ENCODE assay signal across 14 cellular contexts in genomic region chr9:81656871-81657337, GRCh38. TPM values are rescaled to one million over a fixed set of nuclear protein-coding genes. Genes with fewer than 3 reads are reported as not detected.
A peak's percentile ranks its signal among the peaks of the same experiment; 100 is the strongest.
DNase-seq lines count a peak whose midpoint lies in the region; ATAC-seq and TF ChIP-seq lines count a peak whose summit lies in the region.
"Had no signal": no experiment of that assay in that cellular context is flagged by ENCODE, and none has a peak within 500 bp of the region (broad histone marks: within the 10 kb centered on the region; RNA-seq: fewer than 3 reads in every experiment).

No MANE protein-coding gene starts in this region.

- ATAC-seq in PC-3 = peak; percentile 67

- H4K20me1 ChIP-seq in PC-3 (ENCODE audit: low read length) = 0 out of 2 replicates have a peak, but pooled peaks cover 7% of the 10 kb centered on the region

- peak overlapping the region; percentile 33 for H3K27ac ChIP-seq in PC-3 (ENCODE audit: low read length)
- no peak overlapping the region for H3K27ac ChIP-seq in liver (ENCODE audit: low read depth in 1 of 2, low read length in 2 of 2)
- H3K27ac ChIP-seq in neuronal stem cell (replicated peaks; ENCODE audit: low read length) = no peak overlapping the region
- H3K27ac ChIP-seq: BLaER1 had no signal

- H2BK12ac ChIP-seq in neuronal stem cell (ENCODE audit: low read length) = no peak overlapping the region

- H3K9me3 ChIP-seq in Caco-2 = no peaks in the 10 kb centered on the region
- no peaks in the 10 kb centered on the region for H3K9me3 ChIP-seq in PC-3 (ENCODE audit: low read length)
- no peaks in the 10 kb centered on the region for H3K9me3 ChIP-seq in liver (ENCODE audit: control insufficient read depth in 4 of 4, low read length in 3 of 4)
- H3K9me3 ChIP-seq in neuronal stem cell (replicated peaks in 1 of 2; ENCODE audit: control insufficient read depth in 2 of 2, insufficient read depth in 1 of 2, low read depth in 1 of 2, low read length in 2 of 2) = peaks cover 0 to 3% of the 10 kb centered on the region in 2 donors

- no peak overlapping the region for H3K4ac ChIP-seq in neuronal stem cell (ENCODE audit: low read length)

- DNase-seq in Caco-2 = peak in 1 of 2 experiments; percentile 13
- DNase-seq in HT-29 (ENCODE audit: low spot score) = peak; percentile 62
- peak; percentile 78 for DNase-seq in PC-3
- DNase-seq in lower leg skin (ENCODE audit: low spot score in 2 of 2) = no peak
- DNase-seq in activated effector memory CD4-positive, alpha-beta T cell treated with Interleukin-2 at 50 U/mL for 16 hours = no peak
- no peak for DNase-seq in neuronal stem cell (ENCODE audit: low spot score)
- DNase-seq: CD8-positive, alpha-beta memory T cell; MV-4-11; NCI-H1417 treated with DMSO at 0.1 percent for 48 hours; NCI-H2081; NCI-H510A treated with DMSO at 0.1 percent for 48 hours; Right ventricle myocardium superior had no signal

- H3K79me1 ChIP-seq in neuronal stem cell (ENCODE audit: low read depth, low read length) = peaks cover 8% of the 10 kb centered on the region

- POLR2A ChIA-PET in Caco-2 (lab: Charles Lee) = no interaction called here
- POLR2A ChIA-PET in PC-3 (lab: Charles Lee; ENCODE audit: unreplicated experiment) = no interaction called here

- BruUV-seq in Caco-2 (replicated peaks; lab: Mats Ljungman, UMichigan) (no TSS peak), PC-3 (replicated peaks; lab: Mats Ljungman, UMichigan) (no TSS peak)

- H3K27me3 Mint-ChIP-seq in Caco-2 (ENCODE audit: insufficient read depth, unreplicated experiment) = no peaks in the 10 kb centered on the region
- H3K27me3 Mint-ChIP-seq: CD8-positive, alpha-beta memory T cell had no signal

- no peak overlapping the region for H3K27ac Mint-ChIP-seq in Caco-2 (ENCODE audit: unreplicated experiment)

- H3K14ac ChIP-seq in neuronal stem cell (ENCODE audit: low read length) = no peak overlapping the region

- no peak overlapping the region for H3K18ac ChIP-seq in neuronal stem cell (ENCODE audit: low read length)

- H3K23ac ChIP-seq in neuronal stem cell (ENCODE audit: low read depth, low read length, poor library complexity) = no peak overlapping the region

- H2BK15ac ChIP-seq in neuronal stem cell (ENCODE audit: low read length) = no peak overlapping the region

- H3K79me2 ChIP-seq in PC-3 (ENCODE audit: low read length) = peaks cover 71% of the 10 kb centered on the region

- H4K8ac ChIP-seq in neuronal stem cell (ENCODE audit: low read depth, low read length) = no peak overlapping the region

- H2AK5ac ChIP-seq in neuronal stem cell (ENCODE audit: low read depth, low read length) = no peak overlapping the region

- H2BK5ac ChIP-seq in neuronal stem cell (ENCODE audit: low read length) = no peak overlapping the region

- TF ChIP-seq RAD21 in liver (IDR thresholded peaks at IDR 0.05) = no peak

- TF ChIP-seq POLR2A in lower leg skin (IDR thresholded peaks at IDR 0.05) = no peak

- no peaks in the 10 kb centered on the region for H3K36me3 ChIP-seq in Caco-2 (ENCODE audit: control insufficient read depth, insufficient read depth, low read length)
- H3K36me3 ChIP-seq in PC-3 (ENCODE audit: low read depth, low read length) = peaks cover 20% of the 10 kb centered on the region
- peaks cover 2 to 16% (median 3%) of the 10 kb centered on the region in 4 donors for H3K36me3 ChIP-seq in liver (ENCODE audit: control insufficient read depth in 4 of 4, insufficient read depth in 3 of 4, low read depth in 1 of 4, low read length in 3 of 4)
- H3K36me3 ChIP-seq in neuronal stem cell (replicated peaks in 1 of 2; ENCODE audit: control insufficient read depth in 2 of 2, insufficient read depth in 2 of 2, low read length in 2 of 2) = peaks cover 0 to 16% of the 10 kb centered on the region in 2 donors

- no peaks in the 10 kb centered on the region for H3K9me3 Mint-ChIP-seq in Caco-2 (ENCODE audit: unreplicated experiment)
- H3K9me3 Mint-ChIP-seq: CD8-positive, alpha-beta memory T cell had no signal

- TF ChIP-seq CTCF in Caco-2 (IDR thresholded peaks at IDR 0.05; ENCODE audit: insufficient read depth in 1 of 2, low read depth in 1 of 2, low read length in 1 of 2, severe bottlenecking in 1 of 2, unreplicated experiment in 1 of 2) = no peak
- TF ChIP-seq CTCF in PC-3 (conservative IDR thresholded peaks at IDR 0.05; ENCODE audit: low read depth, low read length) = no peak
- no peak for TF ChIP-seq CTCF in liver (IDR thresholded peaks at IDR 0.05; ENCODE audit: low read depth, low read length, missing input control)
- no peak for TF ChIP-seq CTCF in lower leg skin (IDR thresholded peaks at IDR 0.05)

- no peak overlapping the region for H4K91ac ChIP-seq in neuronal stem cell (ENCODE audit: low read depth, low read length, poor library complexity)

- H3F3A ChIP-seq in PC-3 (ENCODE audit: low read length, unreplicated experiment) = no peaks in the 10 kb centered on the region

- no peaks in the 10 kb centered on the region for H3K4me1 Mint-ChIP-seq in Caco-2 (ENCODE audit: low read depth, unreplicated experiment)

- CTCF ChIA-PET in Caco-2 (lab: Charles Lee) (no interaction called here), PC-3 (lab: Charles Lee) (no interaction called here)

- no peak overlapping the region for H2AFZ ChIP-seq in PC-3 (ENCODE audit: low read length)
- no peak overlapping the region for H2AFZ ChIP-seq in neuronal stem cell (ENCODE audit: low read length)

- no peaks in the 10 kb centered on the region for H3K9me2 ChIP-seq in PC-3 (replicated peaks; ENCODE audit: low read length)

- peak overlapping the region; percentile 37 for H3K4me3 Mint-ChIP-seq in Caco-2 (ENCODE audit: unreplicated experiment)

- intact Hi-C loops in Caco-2 (cut with micrococcal nuclease; ENCODE audit: unreplicated experiment) (loop anchor here (1.0 to 10.0 kb wide), 4 partner anchors 22 to 122 kb away; no protein-coding TSS in a partner anchor), PC-3 (cut with micrococcal nuclease) (loop anchor here (1.0 to 2.0 kb wide), 2 partner anchors 30 to 69 kb away; no protein-coding TSS in a partner anchor), lower leg skin (cut with DNase I; ENCODE audit: low total_unique reads) (no loop called here)

- no peak overlapping the region for H2BK120ac ChIP-seq in neuronal stem cell (ENCODE audit: low read depth, low read length)

- H3K4me1 ChIP-seq in Caco-2 = peaks cover 5% of the 10 kb centered on the region; the same call in 1 of the 2 replicates
- peaks cover 42% of the 10 kb centered on the region for H3K4me1 ChIP-seq in PC-3 (ENCODE audit: insufficient read depth, low read length)
- peaks cover 0 to 16% (median 8%) of the 10 kb centered on the region in 4 donors for H3K4me1 ChIP-seq in liver (ENCODE audit: control insufficient read depth in 4 of 4, insufficient read depth in 4 of 4, low read length in 3 of 4)
- peaks cover 15 to 40% of the 10 kb centered on the region in 2 donors for H3K4me1 ChIP-seq in neuronal stem cell (ENCODE audit: control insufficient read depth in 2 of 2, insufficient read depth in 1 of 2, low read depth in 1 of 2, low read length in 2 of 2)

- no peak overlapping the region for H3K9ac ChIP-seq in PC-3 (ENCODE audit: low read length)
- no peak overlapping the region for H3K9ac ChIP-seq in liver (ENCODE audit: low read depth in 1 of 2, low read length in 2 of 2)
- no peak overlapping the region for H3K9ac ChIP-seq in neuronal stem cell (ENCODE audit: low read depth, low read length, poor library complexity)
- H3K9ac ChIP-seq: BLaER1 had no signal

- H3K4me2 ChIP-seq in PC-3 (ENCODE audit: low read length) (peak overlapping the region; percentile 57), neuronal stem cell (ENCODE audit: insufficient read depth, low read length, poor library complexity, severe bottlenecking) (no peak overlapping the region)

- H3K4me3 ChIP-seq in Caco-2 (ENCODE audit: low read depth, low read length) (no peak overlapping the region), PC-3 (ENCODE audit: low read length) (no peak overlapping the region), liver (ENCODE audit: low read depth in 1 of 3, low read length in 3 of 3) (no peak overlapping the region), lower leg skin (ENCODE audit: low read depth, poor library complexity, severe bottlenecking) (no peak overlapping the region), neuronal stem cell (ENCODE audit: low read length in 2 of 2) (no peak overlapping the region)
- H3K4me3 ChIP-seq: BLaER1 had no signal

- peaks cover 6% of the 10 kb centered on the region for H3K36me3 Mint-ChIP-seq in Caco-2 (ENCODE audit: insufficient read depth, unreplicated experiment)

- H3K27me3 ChIP-seq in Caco-2 (replicated peaks; ENCODE audit: control insufficient read depth, insufficient read depth, low read length) = no peaks in the 10 kb centered on the region
- no peaks in the 10 kb centered on the region for H3K27me3 ChIP-seq in PC-3 (ENCODE audit: low read length)
- H3K27me3 ChIP-seq in liver (ENCODE audit: control insufficient read depth in 4 of 4, insufficient read depth in 4 of 4, low read length in 3 of 4) = no peaks in the 10 kb centered on the region
- no peaks in the 10 kb centered on the region for H3K27me3 ChIP-seq in neuronal stem cell (ENCODE audit: control insufficient read depth in 3 of 3, insufficient read depth in 3 of 3, low read depth in 1 of 3, low read length in 3 of 3)
- H3K27me3 ChIP-seq: BLaER1 had no signal

- 29% methylated on average over 1 of the region's 1 CpG for WGBS in liver
- WGBS in lower leg skin, 2 donors = 77 to 84% methylated on average over 1 of the region's 1 CpG
- WGBS in neuronal stem cell (ENCODE audit: extremely low coverage in 2 of 2, insufficient read length in 2 of 2, insufficient replicate concordance in 1 of 2), 2 donors = no CpG with 5 or more reads among the region's 1 CpG

TF ChIP-seq in liver, 16 proteins besides CTCF, POLR2A, EP300 and RAD21 (continues in another document):
- no peak for TF ChIP-seq YY1 (IDR thresholded peaks at IDR 0.05)
- TF ChIP-seq SP1 (IDR thresholded peaks at IDR 0.05) = no peak
- peak; percentile 68 for TF ChIP-seq FOXA1 (IDR thresholded peaks at IDR 0.05)

RNA-seq across cellular contexts. Expression of gene TLE1, which starts 32.4 kb away (rescaled TPM):
- total RNA-seq in Caco-2 (2022) (17.9 and 18.3 TPM in 2 replicates), PC-3 (2014; rRNA removed) (49.0 and 55.6 TPM in 2 replicates), liver (10 to 100 TPM; 25.9 to 45.4 TPM), lower leg skin (10 to 100 TPM; 42.0 to 63.3 (median 43.7) TPM)
- total RNA-seq in HT-29 (2014; rRNA removed; shearing (Covaris generic)) = 79.0 and 82.1 TPM in 2 replicates
- 10 to 100 TPM; 25.2 to 25.5 TPM for polyA plus RNA-seq in liver
- polyA plus RNA-seq in neuronal stem cell (2013, experiment 1 of 2) = 24.3 TPM
- 24.4 TPM for polyA plus RNA-seq in neuronal stem cell (2013, experiment 2 of 2)

Comparison
In these comparisons a context has a peak if more than half of its experiments do, and no peak if none do; other contexts are left out.
1. DNase-seq: peak in HT-29 (single experiment) and PC-3 (single experiment); none in lower leg skin (0 of 2), activated effector memory CD4-positive, alpha-beta T cell treated with Interleukin-2 at 50 U/mL for 16 hours (single experiment) and neuronal stem cell (single experiment).